ENCODE assay signal across 1 cellular context in genomic region chr1:94962745-94963265, GRCh38.
TF ChIP-seq lines count a peak whose summit lies in the region.

No MANE protein-coding gene starts in this region.

TF ChIP-seq in GM23338, 12 proteins besides CTCF, POLR2A, EP300 and RAD21 (continued from another document):
- TF ChIP-seq ZNF462 (CRISPR knock-in tag; IDR thresholded peaks at IDR 0.05) (no peak), REST (IDR thresholded peaks at IDR 0.05; ENCODE audit: unreplicated experiment) (no peak), EZH2 (IDR thresholded peaks at IDR 0.05; ENCODE audit: low read depth, unreplicated experiment) (no peak), EZH2phosphoT487 (IDR thresholded peaks at IDR 0.05; ENCODE audit: unreplicated experiment) (no peak), POLR2AphosphoS5 (IDR thresholded peaks at IDR 0.05; ENCODE audit: low read depth) (no peak), JUNB (IDR thresholded peaks at IDR 0.05; ENCODE audit: unreplicated experiment) (no peak), ETS1 (IDR thresholded peaks at IDR 0.05) (no peak)
